32 cellular contexts compared by ENCODE assay signal in genomic region chr1:152153996-152154395, GRCh38. TPM values are rescaled to one million over a fixed set of nuclear protein-coding genes. Genes with fewer than 3 reads are reported as not detected.
"Had no signal": no experiment of that assay in that cellular context is flagged by ENCODE, and none has a peak within 500 bp of the region (broad histone marks: within the 10 kb centered on the region; RNA-seq: fewer than 3 reads in every experiment).

No MANE protein-coding gene starts in this region.

- H3K27ac Mint-ChIP-seq: activated B cell treated with CpG ODN at 0.5 μM for 24 hours; activated CD4-positive, alpha-beta memory T cell treated with anti-CD3 and anti-CD28 coated beads for 36 hours; activated CD4-positive, alpha-beta T cell treated with anti-CD3 and anti-CD28 coated beads, Interleukin-2, amount 10 ng/mL, durations not matched to agents 24 days and 14 days; activated CD8-positive, alpha-beta T cell treated with anti-CD3 and anti-CD28 coated beads for 36 hours; activated naive CD4-positive, alpha-beta T cell treated with anti-CD3 and anti-CD28 coated beads for 36 hours; activated naive CD4-positive, alpha-beta T cell treated with anti-CD3 and anti-CD28 coated beads, Interleukin-2, amount 50 U/mL, for 72 hours; activated naive CD8-positive, alpha-beta T cell treated with anti-CD3 and anti-CD28 coated beads for 36 hours; activated T-cell treated with anti-CD3 and anti-CD28 coated beads, Interleukin-2, amount 50 U/mL, for 24 hours; T-cell; T-helper 2 cell treated with Interferon-gamma antibody and Interleukin-4, amounts not matched to agents 5 μg/mL and 100 μg/mL, for 36 hours had no signal

- H3K36me3 Mint-ChIP-seq: activated CD4-positive, alpha-beta memory T cell treated with anti-CD3 and anti-CD28 coated beads for 36 hours; activated naive CD8-positive, alpha-beta T cell treated with anti-CD3 and anti-CD28 coated beads for 36 hours; T-cell had no signal

- H3K4me1 Mint-ChIP-seq: activated B cell treated with CpG ODN at 0.5 μM for 24 hours; activated CD4-positive, alpha-beta T cell treated with anti-CD3 and anti-CD28 coated beads, Interleukin-2, amount 10 ng/mL, durations not matched to agents 24 days and 14 days; activated naive CD8-positive, alpha-beta T cell treated with anti-CD3 and anti-CD28 coated beads for 36 hours had no signal

- H3K9me3 ChIP-seq: adrenal gland, body of pancreas had no signal

- DNase-seq: activated B cell treated with CpG ODN at 0.5 μM for 24 hours; activated CD4-positive, alpha-beta memory T cell treated with anti-CD3 and anti-CD28 coated beads for 36 hours; activated CD4-positive, alpha-beta T cell treated with anti-CD3 and anti-CD28 coated beads, Interleukin-2, amount 10 ng/mL, durations not matched to agents 24 days and 14 days; activated CD4-positive, alpha-beta T cell treated with anti-CD3 and anti-CD28 coated beads, Interleukin-2, amount 50 U/mL, for 1 hour; activated CD4-positive, alpha-beta T cell treated with anti-CD3 and anti-CD28 coated beads, Interleukin-2, amount 50 U/mL, for 4 hours; activated CD4-positive, CD25-positive, alpha-beta regulatory T cell treated with anti-CD3 and anti-CD28 coated beads, Interleukin-2, amount 50 U/mL, for 72 hours; activated CD8-positive, alpha-beta memory T cell treated with anti-CD3 and anti-CD28 coated beads, Interleukin-2, amount 50 U/mL, for 4 hours; activated CD8-positive, alpha-beta T cell treated with anti-CD3 and anti-CD28 coated beads for 36 hours; activated effector memory CD4-positive, alpha-beta T cell treated with anti-CD3 and anti-CD28 coated beads, Interleukin-2, amount 50 U/mL, for 16 hours; activated gamma-delta T cell treated with Interleukin-2 at 50 U/mL for 16 hours; activated naive CD4-positive, alpha-beta T cell; activated naive CD4-positive, alpha-beta T cell treated with anti-CD3 and anti-CD28 coated beads for 36 hours; activated naive CD4-positive, alpha-beta T cell treated with anti-CD3 and anti-CD28 coated beads, Interleukin-2, amount 50 U/mL, for 16 hours; activated naive CD8-positive, alpha-beta T cell treated with anti-CD3 and anti-CD28 coated beads for 36 hours; activated T-cell treated with anti-CD3 and anti-CD28 coated beads, Interleukin-2, amount 50 U/mL, for 24 hours; activated T-cell treated with anti-CD3 and anti-CD28 coated beads, Interleukin-2, amount 50 U/mL, for 48 hours; adrenal gland; amniotic stem cell; aorta; body of pancreas; brain microvascular endothelial cell; central memory CD4-positive, alpha-beta T cell; T-cell; T-helper 2 cell; T-helper 9 cell had no signal

- H3K4me3 Mint-ChIP-seq: activated B cell treated with CpG ODN at 0.5 μM for 24 hours; activated CD4-positive, alpha-beta memory T cell treated with anti-CD3 and anti-CD28 coated beads for 36 hours; activated CD4-positive, alpha-beta T cell treated with anti-CD3 and anti-CD28 coated beads, Interleukin-2, amount 10 ng/mL, durations not matched to agents 24 days and 14 days; activated CD8-positive, alpha-beta T cell treated with anti-CD3 and anti-CD28 coated beads for 36 hours; activated naive CD4-positive, alpha-beta T cell treated with anti-CD3 and anti-CD28 coated beads for 36 hours; activated naive CD8-positive, alpha-beta T cell treated with anti-CD3 and anti-CD28 coated beads for 36 hours; activated T-cell treated with anti-CD3 and anti-CD28 coated beads, Interleukin-2, amount 50 U/mL, for 24 hours; T-cell; T-helper 2 cell treated with Interferon-gamma antibody and Interleukin-4, amounts not matched to agents 5 μg/mL and 100 μg/mL, for 36 hours had no signal

- ATAC-seq: activated CD8-positive, alpha-beta T cell treated with anti-CD3 and anti-CD28 coated beads for 36 hours; activated naive CD4-positive, alpha-beta T cell treated with anti-CD3 and anti-CD28 coated beads, Interleukin-2, amount 50 U/mL, for 72 hours; body of pancreas had no signal

RNA-seq across cellular contexts. Expression of gene RPTN, which starts 5.0 kb away (rescaled TPM):
- total RNA-seq: activated B cell treated with CpG ODN at 0.5 μM for 24 hours; activated CD4-positive, alpha-beta memory T cell treated with anti-CD3 and anti-CD28 coated beads for 36 hours; activated CD4-positive, alpha-beta T cell treated with anti-CD3 and anti-CD28 coated beads, Interleukin-2, amount 10 ng/mL, durations not matched to agents 24 days and 14 days; activated CD8-positive, alpha-beta memory T cell treated with anti-CD3 and anti-CD28 coated beads for 36 hours; activated CD8-positive, alpha-beta T cell treated with anti-CD3 and anti-CD28 coated beads for 36 hours; activated naive CD4-positive, alpha-beta T cell treated with anti-CD3 and anti-CD28 coated beads for 36 hours; activated naive CD4-positive, alpha-beta T cell treated with anti-CD3 and anti-CD28 coated beads, Interleukin-2, amount 50 U/mL, for 72 hours; activated naive CD8-positive, alpha-beta T cell treated with anti-CD3 and anti-CD28 coated beads for 36 hours; adrenal gland; aorta; body of pancreas; breast epithelium; cardiac septum; cerebellum; T-cell; T-helper 1 cell treated with Interleukin-12 subunit alpha and Interleukin-12 subunit beta and Interleukin-4 antibody, amounts not matched to agents 30 ng/mL and 1 ng/mL, for 36 hours had no signal

RNA-seq across cellular contexts. Expression of gene TCHH, which starts 38.8 kb away (rescaled TPM):
- total RNA-seq: activated B cell treated with CpG ODN at 0.5 μM for 24 hours; activated CD4-positive, alpha-beta memory T cell treated with anti-CD3 and anti-CD28 coated beads for 36 hours; activated CD4-positive, alpha-beta T cell treated with anti-CD3 and anti-CD28 coated beads, Interleukin-2, amount 10 ng/mL, durations not matched to agents 24 days and 14 days; activated CD8-positive, alpha-beta T cell treated with anti-CD3 and anti-CD28 coated beads for 36 hours; activated naive CD4-positive, alpha-beta T cell treated with anti-CD3 and anti-CD28 coated beads for 36 hours had no signal
